ENCODE assay signal across 22 cellular contexts in the genomic region with DNA sequence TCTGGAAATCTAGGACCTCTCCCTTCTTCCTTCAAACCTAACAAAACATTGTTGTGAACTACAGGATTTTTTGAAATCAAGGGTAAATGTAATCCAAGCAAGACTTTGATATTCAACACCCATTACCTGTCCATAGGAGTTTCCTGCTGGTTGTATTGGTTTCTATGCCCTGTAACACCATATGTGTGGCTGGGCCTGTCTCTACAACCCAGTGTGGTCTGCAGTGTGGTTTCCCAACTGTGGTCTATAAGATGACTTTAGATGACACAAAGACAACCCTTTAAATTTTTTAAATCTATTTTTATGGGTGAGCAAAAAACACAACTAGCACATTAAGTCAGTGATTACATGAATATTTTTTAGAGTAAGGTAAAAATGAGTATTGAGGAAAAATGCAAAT.
"Had no signal": no experiment of that assay in that cellular context is flagged by ENCODE, and none has a peak within 500 bp of the region (broad histone marks: within the 10 kb centered on the region; RNA-seq: fewer than 3 reads in every experiment).

No MANE protein-coding gene starts in this region.

- ATAC-seq: activated T-cell treated with anti-CD3 and anti-CD28 coated beads, Interleukin-2, amount 50 U/mL, for 4 hours; foreskin keratinocyte; lower lobe of right lung; naive thymus-derived CD4-positive, alpha-beta T cell; right lobe of liver had no signal

- H3K4me3 ChIP-seq: cardiac muscle cell, lower lobe of right lung, right lobe of liver, skin epidermis, testis, uterus had no signal

- H3K4me1 Mint-ChIP-seq: neural crest cell had no signal

- DNase-seq: activated CD4-positive, alpha-beta T cell treated with anti-CD3 and anti-CD28 coated beads for 1 hour; activated CD8-positive, alpha-beta memory T cell treated with anti-CD3 and anti-CD28 coated beads, Interleukin-2, amount 50 U/mL, for 48 hours; activated naive CD4-positive, alpha-beta T cell; activated T-cell treated with anti-CD3 and anti-CD28 coated beads, Interleukin-2, amount 50 U/mL, for 4 hours; amniotic stem cell; erythroblast; foreskin keratinocyte; kidney; lower lobe of right lung; naive thymus-derived CD4-positive, alpha-beta T cell; occipital lobe; right lobe of liver; stimulated activated CD4-positive, alpha-beta T cell treated with anti-CD3 and anti-CD28 coated beads, Interleukin-1b, Interleukin-23, amount 100 ng/mL, for 48 hours; testis; trophoblast cell; uterus; WERI-Rb-1 had no signal

- H3K27ac Mint-ChIP-seq: activated naive CD8-positive, alpha-beta T cell; activated T-helper 2 cell treated with anti-CD3 and anti-CD28 coated beads, Interferon-gamma antibody, Interleukin-2, Interleukin-4, amounts not matched to agents 10 μg/mL and 5 μg/mL and 100 μg/mL, durations not matched to agents 14 hours and 24 hours and 36 hours; naive thymus-derived CD4-positive, alpha-beta T cell had no signal

- H3K9me3 Mint-ChIP-seq: activated T-helper 2 cell treated with anti-CD3 and anti-CD28 coated beads, Interferon-gamma antibody, Interleukin-2, Interleukin-4, amounts not matched to agents 10 μg/mL and 5 μg/mL and 100 μg/mL, durations not matched to agents 14 hours and 24 hours and 36 hours had no signal

- H3K4me3 Mint-ChIP-seq: activated naive CD8-positive, alpha-beta T cell; activated T-cell treated with anti-CD3 and anti-CD28 coated beads, Interleukin-2, amount 50 U/mL, for 4 hours; neural crest cell had no signal

- H3K27me3 Mint-ChIP-seq: activated naive CD8-positive, alpha-beta T cell; naive thymus-derived CD4-positive, alpha-beta T cell had no signal
